ENCODE assay signal across 14 cellular contexts in genomic region chr10:93075369-93076221, GRCh38. TPM values are rescaled to one million over a fixed set of nuclear protein-coding genes. Genes with fewer than 3 reads are reported as not detected.
A peak's percentile ranks its signal among the peaks of the same experiment; 100 is the strongest.
DNase-seq lines count a peak whose midpoint lies in the region; ATAC-seq and TF ChIP-seq lines count a peak whose summit lies in the region.
"Had no signal": no experiment of that assay in that cellular context is flagged by ENCODE, and none has a peak within 500 bp of the region (broad histone marks: within the 10 kb centered on the region; RNA-seq: fewer than 3 reads in every experiment).

No MANE protein-coding gene starts in this region.

- no peak for TF ChIP-seq CTCF in GM20000 (IDR thresholded peaks at IDR 0.05; ENCODE audit: extremely low read depth, missing control alignments)
- no peak for TF ChIP-seq CTCF in WTC11 (IDR thresholded peaks at IDR 0.05)
- no peak for TF ChIP-seq CTCF in lower leg skin (IDR thresholded peaks at IDR 0.05)

- DNase-seq in CD4-positive, alpha-beta memory T cell: no peak
- DNase-seq in GM20000 (ENCODE audit: low spot score): peak; percentile 38
- DNase-seq in WTC11 (ENCODE audit: low spot score): no peak
- DNase-seq in lower leg skin (ENCODE audit: low spot score in 2 of 2): peak; percentile 6 to 56
- no peak for DNase-seq in NCI-H2227 treated with DMSO at 0.1 percent for 48 hours (lab: John Stamatoyannopoulos, UW)
- DNase-seq in posterior cingulate gyrus: no peak
- DNase-seq: brain microvascular endothelial cell; NK-92 treated with Interleukin-12 subunit alpha and Interleukin-12 subunit beta, amount 100 ng/mL, for 24 hours; SW 1271 had no signal

- no peak overlapping the region for H3K27ac Mint-ChIP-seq in CD4-positive, alpha-beta memory T cell
- H3K27ac Mint-ChIP-seq in WTC11: no peak overlapping the region

- intact Hi-C loops in CD4-positive, alpha-beta memory T cell (cut with micrococcal nuclease): no loop called here
- intact Hi-C loops in lower leg skin (cut with DNase I; ENCODE audit: low total_unique reads) (no loop called here), posterior cingulate gyrus (cut with DNase I) (no loop called here)

- CTCF ChIA-PET in CD4-positive, alpha-beta memory T cell (lab: Charles Lee; ENCODE audit: partially characterized antibody): interaction anchor here (0.6 to 1.7 kb wide), 6 partner anchors 8 to 434 kb away, joined by 3 to 4 read pairs (median 3); no protein-coding TSS in a partner anchor
- CTCF ChIA-PET in WTC11 (lab: Charles Lee): interaction anchor here (0.7 to 7.1 kb wide), 15 partner anchors 12 to 407 kb away, joined by 3 to 106 read pairs (median 4); partner anchors contain the start of gene CYP26C1

- H3K36me3 ChIP-seq in CD4-positive, alpha-beta memory T cell (ENCODE audit: insufficient read depth, low read length): no peaks in the 10 kb centered on the region
- H3K36me3 ChIP-seq: brain microvascular endothelial cell, tibial nerve had no signal

- no peaks in the 10 kb centered on the region for H3K9me3 Mint-ChIP-seq in CD4-positive, alpha-beta memory T cell
- H3K9me3 Mint-ChIP-seq in WTC11: no peaks in the 10 kb centered on the region

- no peak for TF ChIP-seq POLR2A in lower leg skin (IDR thresholded peaks at IDR 0.05)

- H3K27ac ChIP-seq in CD4-positive, alpha-beta memory T cell (ENCODE audit: low read depth, low read length): no peak overlapping the region
- H3K27ac ChIP-seq: brain microvascular endothelial cell, C4-2B, tibial nerve had no signal

- H3K9me3 ChIP-seq in CD4-positive, alpha-beta memory T cell (ENCODE audit: control insufficient read depth in 1 of 2, low read length in 2 of 2): no peaks in the 10 kb centered on the region
- H3K9me3 ChIP-seq: tibial nerve had no signal

- H3K4me1 ChIP-seq in CD4-positive, alpha-beta memory T cell (ENCODE audit: insufficient read depth, low read length): peaks cover 40% of the 10 kb centered on the region

- ATAC-seq in WTC11: no peak
- no peak for ATAC-seq in HG03432 (IDR thresholded peaks at IDR 0.05; ENCODE audit: unreplicated experiment)
- no peak for ATAC-seq in HG03039 (IDR thresholded peaks at IDR 0.05; ENCODE audit: unreplicated experiment)

- H3K27me3 ChIP-seq in CD4-positive, alpha-beta memory T cell (ENCODE audit: insufficient read depth, low read length): peaks cover 19% of the 10 kb centered on the region

- peaks cover 43 to 56% of the 10 kb centered on the region in 2 donors for H3K27me3 Mint-ChIP-seq in CD4-positive, alpha-beta memory T cell
- H3K27me3 Mint-ChIP-seq in WTC11 (ENCODE audit: low read depth): peaks cover 87% of the 10 kb centered on the region

- no peak overlapping the region for H3K4me3 ChIP-seq in CD4-positive, alpha-beta memory T cell (ENCODE audit: low read length in 2 of 2)
- no peak overlapping the region for H3K4me3 ChIP-seq in lower leg skin (ENCODE audit: low read depth, poor library complexity, severe bottlenecking)

- 25 to 27% methylated on average over 21 to 25 of the region's 25 CpGs for WGBS in lower leg skin, 2 donors

- H3K36me3 Mint-ChIP-seq in CD4-positive, alpha-beta memory T cell: no peaks in the 10 kb centered on the region
- H3K36me3 Mint-ChIP-seq in WTC11: no peaks in the 10 kb centered on the region

- H3K4me1 Mint-ChIP-seq in CD4-positive, alpha-beta memory T cell: peaks cover 7 to 53% (median 37%) of the 10 kb centered on the region in 4 donors
- peaks cover 43% of the 10 kb centered on the region for H3K4me1 Mint-ChIP-seq in WTC11

- H3K4me3 Mint-ChIP-seq in CD4-positive, alpha-beta memory T cell: peak overlapping the region in 5 of 8 donors; percentile 2 to 90 (median 80)
- H3K4me3 Mint-ChIP-seq in WTC11: peak overlapping the region; percentile 89

- POLR2A ChIA-PET in CD4-positive, alpha-beta memory T cell (lab: Charles Lee; ENCODE audit: partially characterized antibody): no interaction called here
- POLR2A ChIA-PET in WTC11 (lab: Charles Lee): no interaction called here

TF ChIP-seq in WTC11, 78 proteins besides CTCF, POLR2A, EP300 and RAD21 (continues in another document):
- TF ChIP-seq PRDM15 (CRISPR knock-in tag; IDR thresholded peaks at IDR 0.05) (no peak), FOXJ3 (CRISPR knock-in tag; IDR thresholded peaks at IDR 0.05; ENCODE audit: borderline replicate concordance) (no peak), ERG (CRISPR knock-in tag; IDR thresholded peaks at IDR 0.05) (no peak), JAZF1 (CRISPR knock-in tag; IDR thresholded peaks at IDR 0.05) (no peak), ZNF425 (CRISPR knock-in tag; conservative IDR thresholded peaks at IDR 0.05) (no peak), GABPB1 (CRISPR knock-in tag; IDR thresholded peaks at IDR 0.05) (no peak), ZNF121 (CRISPR knock-in tag; IDR thresholded peaks at IDR 0.05) (no peak), NR2C2 (CRISPR knock-in tag; IDR thresholded peaks at IDR 0.05) (no peak), PREB (CRISPR knock-in tag; IDR thresholded peaks at IDR 0.05; ENCODE audit: borderline replicate concordance) (no peak)

RNA-seq across cellular contexts. Expression of gene CYP26A1, which starts 1.9 kb away (rescaled TPM):
- total RNA-seq in CD4-positive, alpha-beta memory T cell: not detected
- not detected for polyA plus RNA-seq in CD4-positive, alpha-beta memory T cell
- total RNA-seq in WTC11 (2021) (2.1 to 3.4 TPM (median 3.1 TPM) in 3 replicates), lower leg skin (under 1 TPM in 2 of 4 donors, not detected in 2; 0.10 to 0.32 TPM)
- total RNA-seq: tibial nerve had no signal
- polyA plus RNA-seq: fibroblast of lung had no signal

RNA-seq across cellular contexts. Expression of gene CYP26C1, which starts 15.0 kb away (rescaled TPM):
- total RNA-seq in CD4-positive, alpha-beta memory T cell: under 1 TPM; 0.20 to 0.22 TPM
- under 1 TPM in 1 of 2 donors, not detected in 1; 0.08 TPM for polyA plus RNA-seq in CD4-positive, alpha-beta memory T cell
- 0.07 to 0.11 TPM (median 0.11 TPM) in 3 replicates for total RNA-seq in WTC11 (2021)
- not detected for total RNA-seq in lower leg skin

Comparison
In these comparisons a context has a peak if more than half of its experiments do, and no peak if none do; other contexts are left out.
1. DNase-seq: peak in GM20000 (single experiment) and lower leg skin (2 of 2); none in CD4-positive, alpha-beta memory T cell (0 of 5), WTC11 (single experiment), NCI-H2227 treated with DMSO at 0.1 percent for 48 hours (single experiment) and posterior cingulate gyrus (0 of 10).